16 cellular contexts compared by ENCODE assay signal in genomic region chr14:87149583-87150354, GRCh38.
A peak's percentile ranks its signal among the peaks of the same experiment; 100 is the strongest.
DNase-seq lines count a peak whose midpoint lies in the region; TF ChIP-seq lines count a peak whose summit lies in the region.
"Had no signal": no experiment of that assay in that cellular context is flagged by ENCODE, and none has a peak within 500 bp of the region (broad histone marks: within the 10 kb centered on the region; RNA-seq: fewer than 3 reads in every experiment).

No MANE protein-coding gene starts in this region.

- H3K27me3 ChIP-seq in HUES6 (ENCODE audit: control insufficient read depth, insufficient read depth, low read length) (peaks cover 50% of the 10 kb centered on the region; the same call in 1 of the 2 replicates), Peyer's patch (no peaks in the 10 kb centered on the region)
- H3K27me3 ChIP-seq: BE2C, vagina had no signal

- H3K36me3 ChIP-seq in HUES6 (ENCODE audit: control insufficient read depth, insufficient read depth, low read length) (no peaks in the 10 kb centered on the region), Peyer's patch (no peaks in the 10 kb centered on the region)
- H3K36me3 ChIP-seq: BE2C, vagina had no signal

- H3K27ac ChIP-seq in HUES6 (ENCODE audit: low read depth, low read length), result no peak overlapping the region
- no peak overlapping the region for H3K27ac ChIP-seq in Peyer's patch
- H3K27ac ChIP-seq: vagina had no signal

- no peak overlapping the region for H3K9ac ChIP-seq in HUES6 (ENCODE audit: low read length)

- H3K9me3 ChIP-seq in HUES6 (ENCODE audit: control insufficient read depth, insufficient read depth, low read depth, low read length), result no peaks in the 10 kb centered on the region
- peaks cover 0 to 4% (median 0%) of the 10 kb centered on the region in 4 donors for H3K9me3 ChIP-seq in Peyer's patch
- H3K9me3 ChIP-seq: BE2C, vagina had no signal

- H3K4me3 ChIP-seq in AG10803 (ENCODE audit: low read length) (no peak overlapping the region), HUES6 (ENCODE audit: low read depth, low read length) (peak overlapping the region; percentile 33), Peyer's patch (no peak overlapping the region)
- H3K4me3 ChIP-seq: K562, vagina had no signal

- no peak for TF ChIP-seq CTCF in AG10803 (conservative IDR thresholded peaks at IDR 0.05; ENCODE audit: low read length)
- no peak for TF ChIP-seq CTCF in Peyer's patch (IDR thresholded peaks at IDR 0.05)

- peaks cover 31% of the 10 kb centered on the region for H3K4me1 ChIP-seq in HUES6 (ENCODE audit: control insufficient read depth, insufficient read depth, low read length)
- H3K4me1 ChIP-seq in Peyer's patch, result no peaks in the 10 kb centered on the region
- H3K4me1 ChIP-seq: BE2C, vagina had no signal

- TF ChIP-seq POLR2A in Peyer's patch (IDR thresholded peaks at IDR 0.05), result no peak

- DNase-seq in AG10803 (ENCODE audit: low read depth) (peak; percentile 95), astrocyte of the hippocampus (ENCODE audit: low read depth, low spot score) (peak; percentile 41), iPS-NIHi11 (ENCODE audit: low spot score) (peak; percentile 47), NCI-H1436 treated with DMSO at 0.1 percent for 48 hours (lab: John Stamatoyannopoulos, UW) (no peak), NCI-H774 (lab: John Stamatoyannopoulos, UW) (no peak), Peyer's patch (no peak)
- no peak for DNase-seq in stimulated activated naive CD4-positive, alpha-beta T cell treated with Interleukin-2 at 50 U/mL for 16 hours (lab: John Stamatoyannopoulos, UW)
- DNase-seq: activated CD4-positive, alpha-beta T cell treated with anti-CD3 and anti-CD28 coated beads for 4 hours; aorta; BE2C; effector CD4-positive, alpha-beta T cell; NCI-H2029; OCI-M1 had no signal

Comparison
In these comparisons a context has a peak if more than half of its experiments do, and no peak if none do; other contexts are left out.
1. DNase-seq: peak in AG10803 (single experiment), astrocyte of the hippocampus (single experiment) and iPS-NIHi11 (single experiment); none in NCI-H1436 treated with DMSO at 0.1 percent for 48 hours (single experiment), NCI-H774 (single experiment), Peyer's patch (0 of 3) and stimulated activated naive CD4-positive, alpha-beta T cell treated with Interleukin-2 at 50 U/mL for 16 hours (single experiment).